2 cellular contexts compared by ENCODE assay signal in the genomic region with DNA sequence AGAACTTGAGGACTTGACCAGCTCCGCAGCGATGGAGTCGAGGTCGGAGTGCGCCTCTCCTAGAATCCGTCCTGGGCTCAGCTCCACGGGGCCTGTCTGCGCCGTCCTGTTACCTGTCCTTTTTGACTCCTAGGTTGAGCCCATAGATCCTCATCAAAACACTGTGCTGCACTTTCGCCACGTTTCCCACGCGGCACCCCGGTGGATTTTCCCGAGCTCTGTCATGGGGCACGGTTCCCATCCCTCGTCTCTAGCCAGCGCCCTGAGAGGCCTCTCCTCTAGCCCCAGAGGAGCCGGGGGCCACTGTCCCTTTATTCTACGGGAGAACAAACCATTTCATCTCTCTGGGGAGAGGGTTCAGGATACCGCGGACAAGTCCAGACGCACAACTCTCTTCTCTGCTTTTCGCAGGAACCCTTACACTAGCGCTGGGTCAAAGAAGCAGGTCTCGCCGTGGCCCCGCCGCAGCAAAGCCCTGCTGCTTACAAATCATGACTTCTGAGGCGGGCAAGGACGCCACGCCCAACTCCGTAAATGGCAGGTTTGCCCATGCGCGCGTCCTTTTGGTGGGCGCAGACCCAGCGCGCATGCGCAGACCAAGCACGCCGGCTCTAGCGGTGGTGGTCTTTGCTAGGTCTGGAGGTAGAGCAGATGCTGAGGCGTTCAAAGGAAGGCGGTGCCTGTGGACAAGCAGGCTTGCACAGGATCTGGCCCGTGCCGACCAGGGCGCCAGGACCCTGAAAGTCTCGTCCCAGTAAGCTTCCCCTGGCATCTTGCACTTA.
TF ChIP-seq lines count a peak whose summit lies in the region.

No MANE protein-coding gene starts in this region.

TF ChIP-seq in liver, 16 proteins besides CTCF, POLR2A, EP300 and RAD21:
- TF ChIP-seq, protein P1, sequence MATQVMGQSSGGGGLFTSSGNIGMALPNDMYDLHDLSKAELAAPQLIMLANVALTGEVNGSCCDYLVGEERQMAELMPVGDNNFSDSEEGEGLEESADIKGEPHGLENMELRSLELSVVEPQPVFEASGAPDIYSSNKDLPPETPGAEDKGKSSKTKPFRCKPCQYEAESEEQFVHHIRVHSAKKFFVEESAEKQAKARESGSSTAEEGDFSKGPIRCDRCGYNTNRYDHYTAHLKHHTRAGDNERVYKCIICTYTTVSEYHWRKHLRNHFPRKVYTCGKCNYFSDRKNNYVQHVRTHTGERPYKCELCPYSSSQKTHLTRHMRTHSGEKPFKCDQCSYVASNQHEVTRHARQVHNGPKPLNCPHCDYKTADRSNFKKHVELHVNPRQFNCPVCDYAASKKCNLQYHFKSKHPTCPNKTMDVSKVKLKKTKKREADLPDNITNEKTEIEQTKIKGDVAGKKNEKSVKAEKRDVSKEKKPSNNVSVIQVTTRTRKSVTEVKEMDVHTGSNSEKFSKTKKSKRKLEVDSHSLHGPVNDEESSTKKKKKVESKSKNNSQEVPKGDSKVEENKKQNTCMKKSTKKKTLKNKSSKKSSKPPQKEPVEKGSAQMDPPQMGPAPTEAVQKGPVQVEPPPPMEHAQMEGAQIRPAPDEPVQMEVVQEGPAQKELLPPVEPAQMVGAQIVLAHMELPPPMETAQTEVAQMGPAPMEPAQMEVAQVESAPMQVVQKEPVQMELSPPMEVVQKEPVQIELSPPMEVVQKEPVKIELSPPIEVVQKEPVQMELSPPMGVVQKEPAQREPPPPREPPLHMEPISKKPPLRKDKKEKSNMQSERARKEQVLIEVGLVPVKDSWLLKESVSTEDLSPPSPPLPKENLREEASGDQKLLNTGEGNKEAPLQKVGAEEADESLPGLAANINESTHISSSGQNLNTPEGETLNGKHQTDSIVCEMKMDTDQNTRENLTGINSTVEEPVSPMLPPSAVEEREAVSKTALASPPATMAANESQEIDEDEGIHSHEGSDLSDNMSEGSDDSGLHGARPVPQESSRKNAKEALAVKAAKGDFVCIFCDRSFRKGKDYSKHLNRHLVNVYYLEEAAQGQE (IDR thresholded peaks at IDR 0.05), result no peak
- TF ChIP-seq EGR1 (IDR thresholded peaks at IDR 0.05; ENCODE audit: low read depth in 2 of 2) (no peak), RXRA (IDR thresholded peaks at IDR 0.05) (no peak), JUND (IDR thresholded peaks at IDR 0.05) (no peak), NR2F2 (IDR thresholded peaks at IDR 0.05) (no peak)

TF ChIP-seq in HepG2, 621 proteins besides CTCF, POLR2A, EP300 and RAD21:
- no peak for TF ChIP-seq HDAC2 (CRISPR knock-in tag; IDR thresholded peaks at IDR 0.05)
- TF ChIP-seq ZNF142 (CRISPR knock-in tag; IDR thresholded peaks at IDR 0.05), result no peak
- no peak for TF ChIP-seq YEATS4 (CRISPR knock-in tag; IDR thresholded peaks at IDR 0.05; ENCODE audit: borderline replicate concordance)
- no peak for TF ChIP-seq KAT2B (IDR thresholded peaks at IDR 0.05; ENCODE audit: borderline replicate concordance, low read depth, low read length)
